ENCODE assay signal across 11 cellular contexts in the genomic region with DNA sequence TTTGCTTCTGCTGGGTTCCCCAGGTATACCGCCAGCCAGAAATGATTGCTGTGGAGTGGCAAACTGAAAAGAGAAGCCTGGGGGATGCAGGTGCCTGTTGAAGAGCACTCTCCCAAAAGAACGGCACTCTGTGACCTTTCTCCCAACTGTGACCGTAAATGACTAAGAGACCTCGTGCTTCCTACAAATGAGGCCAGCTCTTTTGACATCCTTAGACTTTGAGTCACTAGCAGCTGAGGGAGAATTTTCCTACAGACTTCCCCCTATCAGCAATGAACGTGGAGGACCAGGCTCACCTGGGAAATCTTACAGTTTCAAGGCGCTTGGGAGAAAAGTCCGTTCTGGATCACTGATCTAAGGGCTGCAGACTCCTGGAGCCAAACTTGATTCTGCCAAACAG. TPM values are rescaled to one million over a fixed set of nuclear protein-coding genes. Genes with fewer than 3 reads are reported as not detected.
DNase-seq lines count a peak whose midpoint lies in the region; ATAC-seq and TF ChIP-seq lines count a peak whose summit lies in the region.
"Had no signal": no experiment of that assay in that cellular context is flagged by ENCODE, and none has a peak within 500 bp of the region (broad histone marks: within the 10 kb centered on the region; RNA-seq: fewer than 3 reads in every experiment).

No MANE protein-coding gene starts in this region.

- in situ Hi-C loops in mammary epithelial cell (cut with MboI; ENCODE audit: low sequenced_read_pairs in 2 of 2): no loop called here

- peak; percentile 36 for DNase-seq in AG20443 (ENCODE audit: low spot score)
- DNase-seq in M059J (ENCODE audit: low read depth): peak; percentile 57
- DNase-seq in mammary epithelial cell: peak; percentile 20
- DNase-seq in medulla oblongata (ENCODE audit: extremely low spot score): peak; percentile 46
- no peak for DNase-seq in NCI-H524 (lab: John Stamatoyannopoulos, UW)
- no peak for DNase-seq in type B pancreatic cell (ENCODE audit: extremely low spot score, unreplicated experiment)
- DNase-seq: activated CD8-positive, alpha-beta memory T cell treated with anti-CD3 and anti-CD28 coated beads for 24 hours; CD8-positive, alpha-beta memory T cell had no signal

- no peak overlapping the region for H3K4me3 Mint-ChIP-seq in type B pancreatic cell
- H3K4me3 Mint-ChIP-seq: CD8-positive, alpha-beta memory T cell had no signal

- no peak overlapping the region for H2AFZ ChIP-seq in mammary epithelial cell (ENCODE audit: low read depth, low read length)

- H3K9ac ChIP-seq in mammary epithelial cell (ENCODE audit: insufficient read depth, low read length): no peak overlapping the region

- H3K36me3 ChIP-seq in mammary epithelial cell (ENCODE audit: insufficient read depth, low read length): no peaks in the 10 kb centered on the region
- H3K36me3 ChIP-seq: SJSA1 had no signal

- no peaks in the 10 kb centered on the region for H3K4me1 ChIP-seq in mammary epithelial cell (ENCODE audit: insufficient read depth, low read length)
- H3K4me1 ChIP-seq: SJSA1 had no signal

- CTCF ChIA-PET in mammary epithelial cell (lab: Charles Lee; ENCODE audit: low non-redundant PET): no interaction called here

- no peaks in the 10 kb centered on the region for H3K9me3 Mint-ChIP-seq in type B pancreatic cell

- H4K20me1 ChIP-seq in mammary epithelial cell (ENCODE audit: insufficient read depth, low read length): no peaks in the 10 kb centered on the region

- no peaks in the 10 kb centered on the region for H3K27me3 ChIP-seq in mammary epithelial cell (ENCODE audit: insufficient read depth, low read length)
- H3K27me3 ChIP-seq: SJSA1 had no signal

- H3K4me3 ChIP-seq in mammary epithelial cell (replicated peaks in 1 of 3; ENCODE audit: insufficient read depth in 1 of 3, low read depth in 2 of 3, low read length in 3 of 3): no peak overlapping the region
- H3K4me3 ChIP-seq: SJSA1 had no signal

- H3K4me2 ChIP-seq in mammary epithelial cell (ENCODE audit: insufficient read depth, low read depth, low read length): no peak overlapping the region

- no peak for TF ChIP-seq CTCF in mammary epithelial cell (conservative IDR thresholded peaks at IDR 0.05 in 1 of 2, IDR thresholded peaks at IDR 0.05 in 1 of 2; ENCODE audit: extremely low read depth in 1 of 2, insufficient read depth in 1 of 2, low read depth in 1 of 2, low read length in 2 of 2)
- TF ChIP-seq CTCF in type B pancreatic cell (conservative IDR thresholded peaks at IDR 0.05): no peak

- no peaks in the 10 kb centered on the region for H3K9me3 ChIP-seq in mammary epithelial cell (replicated peaks; ENCODE audit: insufficient read depth, low read length)
- H3K9me3 ChIP-seq: SJSA1 had no signal

- 88% methylated on average over 7 of the region's 7 CpGs for WGBS in mammary epithelial cell (ENCODE audit: low coverage, missing lambda C conversion rate)

- no peak overlapping the region for H3K27ac ChIP-seq in mammary epithelial cell (ENCODE audit: insufficient read depth, low read depth, low read length)
- H3K27ac ChIP-seq: SJSA1 had no signal

- H3K79me2 ChIP-seq in mammary epithelial cell (ENCODE audit: insufficient read depth, low read length): no peaks in the 10 kb centered on the region

- no TSS peak for BruUV-seq in mammary epithelial cell (replicated peaks; lab: Mats Ljungman, UMichigan)

- no peaks in the 10 kb centered on the region for H3K4me1 Mint-ChIP-seq in type B pancreatic cell (ENCODE audit: unreplicated experiment)
- H3K4me1 Mint-ChIP-seq: CD8-positive, alpha-beta memory T cell had no signal

- no peak for ATAC-seq in HG03571 (IDR thresholded peaks at IDR 0.05; ENCODE audit: unreplicated experiment)
- ATAC-seq in HG02852 (IDR thresholded peaks at IDR 0.05; ENCODE audit: unreplicated experiment): no peak

- intact Hi-C loops in mammary epithelial cell (cut with micrococcal nuclease): no loop called here

- H3K27me3 Mint-ChIP-seq in type B pancreatic cell: no peaks in the 10 kb centered on the region

- H3K36me3 Mint-ChIP-seq in type B pancreatic cell: no peaks in the 10 kb centered on the region
- H3K36me3 Mint-ChIP-seq: CD8-positive, alpha-beta memory T cell had no signal

- dilution Hi-C loops in mammary epithelial cell (cut with HindIII; ENCODE audit: low sequenced_read_pairs): loop anchor here (5.0 kb wide), 1 partner anchor 39 kb away; no protein-coding TSS in a partner anchor

- no peak overlapping the region for H3K27ac Mint-ChIP-seq in type B pancreatic cell
- H3K27ac Mint-ChIP-seq: CD8-positive, alpha-beta memory T cell had no signal

RNA-seq across cellular contexts. Expression of gene AQP9, which starts 8.6 kb away (rescaled TPM):
- total RNA-seq in M059J (2014; rRNA removed; shearing (Covaris generic)): not detected in 2 replicates
- total RNA-seq in mammary epithelial cell (not detected), type B pancreatic cell (ENCODE audit: low replicate concordance) (not detected in 2 replicates)
- 0.15 TPM for polyA plus RNA-seq in mammary epithelial cell
- not detected for polyA minus RNA-seq in mammary epithelial cell
- total RNA-seq: SJSA1 had no signal
- polyA plus RNA-seq: CD8-positive, alpha-beta memory T cell had no signal

Comparison
In these comparisons a context has a peak if more than half of its experiments do, and no peak if none do; other contexts are left out.
1. DNase-seq: peak in AG20443 (single experiment), M059J (single experiment), mammary epithelial cell (single experiment) and medulla oblongata (single experiment); none in NCI-H524 (0 of 2) and type B pancreatic cell (single experiment).